1 cellular context compared by ENCODE assay signal in the genomic region with DNA sequence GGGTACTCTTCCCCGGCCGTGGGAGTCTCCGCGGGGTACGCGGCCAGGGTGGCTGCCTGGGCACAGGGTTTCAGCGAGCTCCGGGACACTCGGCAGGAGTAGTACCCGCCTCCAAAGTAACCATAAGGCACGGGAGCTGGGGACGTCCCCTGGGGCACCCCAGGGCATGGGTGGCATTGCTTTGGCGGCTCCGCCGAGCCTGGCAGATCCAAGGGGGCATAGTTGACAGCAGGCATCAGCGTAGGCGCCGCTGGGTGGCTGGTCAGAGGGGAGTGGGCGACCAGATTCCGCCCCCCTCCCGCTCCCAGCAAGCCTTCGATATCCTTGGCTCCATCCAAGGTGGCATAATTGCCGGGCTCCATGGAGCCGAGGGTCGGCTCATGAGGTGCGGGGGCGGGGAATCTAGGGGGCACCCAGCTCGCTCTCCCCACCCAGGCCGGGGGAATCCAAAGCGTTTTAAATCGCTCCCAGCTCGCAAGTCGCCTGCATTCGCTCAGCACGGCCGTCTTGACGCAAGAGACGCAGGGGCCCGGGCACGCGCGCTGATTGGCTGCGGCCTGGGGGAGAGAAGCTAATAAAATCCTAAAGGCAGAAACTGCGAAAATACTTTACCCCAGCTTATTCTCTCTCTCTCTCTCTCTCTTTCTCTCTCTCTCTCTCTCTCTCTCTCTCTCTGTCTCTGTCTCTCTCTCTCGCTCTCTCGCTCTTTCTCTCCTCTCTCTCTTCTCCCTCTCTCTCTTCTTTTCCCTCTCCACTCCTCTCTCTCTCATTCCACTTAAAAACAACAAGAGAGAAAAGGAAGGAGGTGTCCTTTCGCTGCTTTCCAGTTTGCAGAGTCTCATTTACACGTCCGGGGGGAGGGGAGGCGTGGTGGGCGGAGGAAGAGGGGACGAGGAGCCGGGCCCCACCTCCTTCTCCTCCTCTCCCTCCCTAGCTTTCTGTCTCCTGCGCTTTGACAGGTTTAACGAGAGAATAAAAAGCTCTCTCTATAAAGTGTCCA.
A peak's percentile ranks its signal among the peaks of the same experiment; 100 is the strongest.
TF ChIP-seq lines count a peak whose summit lies in the region.

HOXB13 (minus strand) TSS at position 519 of the 1,000 bp plus-strand sequence; CDS start at position 362, 157 bp downstream.

TF ChIP-seq in HepG2, 621 proteins besides CTCF, POLR2A, EP300 and RAD21:
- no peak for TF ChIP-seq ZNF121 (CRISPR knock-in tag; IDR thresholded peaks at IDR 0.05)
- TF ChIP-seq PTBP1 (IDR thresholded peaks at IDR 0.05; ENCODE audit: low read depth, low read length, poor library complexity, severe bottlenecking), result peak; percentile 33
